Comparison of ENCODE assay signal across 9 cellular contexts in genomic region chr19:10861118-10861651, GRCh38. TPM values are rescaled to one million over a fixed set of nuclear protein-coding genes. Genes with fewer than 3 reads are reported as not detected.
A peak's percentile ranks its signal among the peaks of the same experiment; 100 is the strongest.
DNase-seq lines count a peak whose midpoint lies in the region; ATAC-seq and TF ChIP-seq lines count a peak whose summit lies in the region.
"Had no signal": no experiment of that assay in that cellular context is flagged by ENCODE, and none has a peak within 500 bp of the region (broad histone marks: within the 10 kb centered on the region; RNA-seq: fewer than 3 reads in every experiment).

No MANE protein-coding gene starts in this region.

- no peaks in the 10 kb centered on the region for H3K27me3 ChIP-seq in liver (ENCODE audit: control insufficient read depth in 4 of 4, insufficient read depth in 4 of 4, low read length in 3 of 4)

- no peaks in the 10 kb centered on the region for H3K36me3 ChIP-seq in liver (ENCODE audit: control insufficient read depth in 4 of 4, insufficient read depth in 3 of 4, low read depth in 1 of 4, low read length in 3 of 4)

- TF ChIP-seq CTCF in LNCAP (IDR thresholded peaks at IDR 0.05) (peak; percentile 17; the same call in 1 of the 2 replicates), liver (IDR thresholded peaks at IDR 0.05; ENCODE audit: low read depth, low read length, missing input control) (peak; percentile 35)

- H3K27ac ChIP-seq in liver (ENCODE audit: low read depth in 1 of 2, low read length in 2 of 2): no peak overlapping the region

- H3K9ac ChIP-seq in liver (ENCODE audit: low read depth in 1 of 2, low read length in 2 of 2): no peak overlapping the region

- H3K4me1 ChIP-seq in liver (ENCODE audit: control insufficient read depth in 4 of 4, insufficient read depth in 4 of 4, low read length in 3 of 4): peaks cover 0 to 5% (median 0%) of the 10 kb centered on the region in 4 donors

- peak; percentile 41 for DNase-seq in EH (ENCODE audit: low read depth)
- peak; percentile 54 to 62 for DNase-seq in activated T-cell treated with anti-CD3 and anti-CD28 coated beads, Interleukin-2, amount 50 U/mL, for 48 hours
- DNase-seq in effector CD8-positive, alpha-beta T cell (lab: John Stamatoyannopoulos, UW): no peak
- no peak for DNase-seq in foreskin melanocyte
- DNase-seq in AG08395 (ENCODE audit: low spot score): no peak

- no peak for ATAC-seq in HG03025 (IDR thresholded peaks at IDR 0.05; ENCODE audit: low FRiP score, unreplicated experiment)
- ATAC-seq: stimulated activated effector memory CD8-positive, alpha-beta T cell treated with anti-CD3 and anti-CD28 coated beads, Interleukin-12 subunit alpha, Interleukin-12 subunit beta, amount 100 ng/mL, for 72 hours had no signal

- TF ChIP-seq RAD21 in liver (IDR thresholded peaks at IDR 0.05): peak in 1 of 2 donors; percentile 34

- H3K4me3 ChIP-seq in liver (ENCODE audit: low read depth in 1 of 3, low read length in 3 of 3): no peak overlapping the region

- 70% methylated on average over 7 of the region's 7 CpGs for WGBS in liver

- H3K9me3 ChIP-seq in liver (ENCODE audit: control insufficient read depth in 4 of 4, low read length in 3 of 4): no peaks in the 10 kb centered on the region

TF ChIP-seq in liver, 16 proteins besides CTCF, POLR2A, EP300 and RAD21:
- no peak for TF ChIP-seq FOXA2 (IDR thresholded peaks at IDR 0.05)
- no peak for TF ChIP-seq FOXA1 (IDR thresholded peaks at IDR 0.05)
- no peak for TF ChIP-seq ATF3 (IDR thresholded peaks at IDR 0.05)
- no peak for TF ChIP-seq ZBTB33 (IDR thresholded peaks at IDR 0.05)
- no peak for TF ChIP-seq HNF4A (conservative IDR thresholded peaks at IDR 0.05)
- TF ChIP-seq YY1 (IDR thresholded peaks at IDR 0.05): no peak
- no peak for TF ChIP-seq MAX (IDR thresholded peaks at IDR 0.05)
- TF ChIP-seq RXRA (IDR thresholded peaks at IDR 0.05): no peak

RNA-seq across cellular contexts. Expression of gene CARM1, which starts 10.2 kb away (rescaled TPM):
- 10 to 100 TPM; 12.6 to 18.3 TPM for total RNA-seq in liver
- polyA plus RNA-seq in liver: 10 to 100 TPM in 1 of 2 donors, 1 to 10 TPM in 1; 5.1 to 17.5 TPM

RNA-seq across cellular contexts. Expression of gene C19orf38, which starts 13.0 kb away (rescaled TPM):
- 1 to 10 TPM; 1.8 to 3.9 TPM for total RNA-seq in liver
- 1 to 10 TPM in 1 of 2 donors, under 1 TPM in 1; 0.97 to 1.1 TPM for polyA plus RNA-seq in liver

RNA-seq across cellular contexts. Expression of gene TMED1, which starts 25.2 kb away (rescaled TPM):
- 10 to 100 TPM; 17.8 to 24.7 TPM for total RNA-seq in liver
- 10 to 100 TPM; 28.4 to 34.7 TPM for polyA plus RNA-seq in liver

Comparison
In these comparisons a context has a peak if more than half of its experiments do, and no peak if none do; other contexts are left out.
1. DNase-seq: peak in EH (single experiment) and activated T-cell treated with anti-CD3 and anti-CD28 coated beads, Interleukin-2, amount 50 U/mL, for 48 hours (2 of 2); none in effector CD8-positive, alpha-beta T cell (single experiment), foreskin melanocyte (single experiment) and AG08395 (single experiment).